Comparison of ENCODE assay signal across 8 cellular contexts in the genomic region with DNA sequence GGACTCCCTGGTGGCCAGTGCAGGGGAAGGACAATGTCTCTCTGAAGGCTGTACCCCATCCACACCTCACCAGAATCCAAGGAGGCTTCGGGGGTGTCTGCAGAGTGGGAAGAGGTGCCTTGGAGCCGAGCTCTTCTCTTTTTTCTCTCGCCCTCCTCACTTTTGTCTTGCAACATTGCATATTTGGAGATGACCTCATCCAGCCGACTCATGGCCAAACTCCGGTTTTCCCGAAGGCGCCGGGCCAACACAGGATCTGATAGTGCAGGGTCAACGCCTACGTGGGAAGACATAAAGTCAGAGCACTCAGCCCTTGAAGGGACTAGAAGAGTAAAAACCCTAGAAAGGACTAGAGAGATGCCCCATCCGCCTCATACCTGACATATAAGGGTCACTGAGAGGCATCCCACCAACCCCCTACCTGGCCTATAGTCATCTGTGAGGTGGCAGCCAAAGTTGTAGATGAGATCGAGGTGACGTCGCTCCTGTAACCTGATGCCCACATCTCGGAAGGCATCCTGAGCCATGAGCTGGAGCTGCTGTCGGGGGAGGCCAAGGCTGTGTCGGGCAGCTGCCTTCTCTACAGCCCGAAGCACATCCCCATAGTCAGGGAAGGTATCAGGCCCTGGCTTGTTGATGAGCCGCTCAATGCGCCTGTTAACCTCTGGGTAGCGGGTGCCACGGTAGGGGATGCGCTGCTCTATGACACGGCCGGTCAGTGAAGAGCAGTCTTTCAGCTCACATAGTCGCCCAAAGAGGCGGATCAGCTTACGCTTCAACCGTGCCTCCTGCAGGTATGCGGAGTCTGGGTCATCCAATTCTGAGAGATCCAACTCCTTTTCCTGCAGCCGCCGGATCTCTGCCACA. TPM values are rescaled to one million over a fixed set of nuclear protein-coding genes. Genes with fewer than 3 reads are reported as not detected.
DNase-seq lines count a peak whose midpoint lies in the region; ATAC-seq, FAIRE-seq and TF ChIP-seq lines count a peak whose summit lies in the region.

No MANE protein-coding gene starts in this region.

- no peak overlapping the region for H3K4me3 ChIP-seq in HUES6 (ENCODE audit: low read depth, low read length)
- no peak overlapping the region for H3K4me3 ChIP-seq in kidney (ENCODE audit: low read length in 2 of 2)

- H3K27ac ChIP-seq in HUES6 (ENCODE audit: low read depth, low read length), result no peak overlapping the region
- no peak overlapping the region for H3K27ac ChIP-seq in kidney (ENCODE audit: low read depth in 2 of 2, low read length in 2 of 2)

- peaks cover 37% of the 10 kb centered on the region for H3K36me3 Mint-ChIP-seq in brain
- H3K36me3 Mint-ChIP-seq in memory B cell, result peaks cover 31% of the 10 kb centered on the region

- ATAC-seq in memory B cell (ENCODE audit: low read depth) (no peak), GM21526 (IDR thresholded peaks at IDR 0.05; ENCODE audit: low FRiP score, unreplicated experiment) (no peak), GM18909 (IDR thresholded peaks at IDR 0.05; ENCODE audit: poor library complexity, unreplicated experiment) (no peak)

- intact Hi-C loops in kidney (cut with DNase I), result no loop called here

- peaks cover 84% of the 10 kb centered on the region for H3K4me1 Mint-ChIP-seq in brain
- H3K4me1 Mint-ChIP-seq in memory B cell, result peaks cover 57% of the 10 kb centered on the region

- peaks cover 0 to 5% (median 0%) of the 10 kb centered on the region in 5 experiments for H3K9me3 Mint-ChIP-seq in brain
- H3K9me3 Mint-ChIP-seq in memory B cell, result no peaks in the 10 kb centered on the region

- peaks cover 34% of the 10 kb centered on the region for H3K4me1 ChIP-seq in HUES6 (ENCODE audit: control insufficient read depth, insufficient read depth, low read length)
- H3K4me1 ChIP-seq in kidney (ENCODE audit: control insufficient read depth in 1 of 2, insufficient read depth in 1 of 2, low read depth in 1 of 2, low read length in 2 of 2), result peaks cover 21 to 29% of the 10 kb centered on the region in 2 donors

- no peak for FAIRE-seq in kidney (lab: Jason Lieb, UNC)

- peaks cover 17% of the 10 kb centered on the region for H3K27me3 Mint-ChIP-seq in brain
- H3K27me3 Mint-ChIP-seq in memory B cell, result no peaks in the 10 kb centered on the region

- H3K9me3 ChIP-seq in HUES6 (ENCODE audit: control insufficient read depth, insufficient read depth, low read depth, low read length) (no peaks in the 10 kb centered on the region), kidney (ENCODE audit: control insufficient read depth in 1 of 2, low read length in 2 of 2) (no peaks in the 10 kb centered on the region)

- DNase-seq in ACHN, result peak; percentile 34
- DNase-seq in memory B cell (ENCODE audit: low spot score in 2 of 2), result no peak
- DNase-seq in kidney, result no peak
- no peak for DNase-seq in hippocampal formation (lab: John Stamatoyannopoulos, UW)

- H3K9ac ChIP-seq in HUES6 (ENCODE audit: low read length) (peak overlapping the region; percentile 8), kidney (ENCODE audit: low read length in 2 of 2) (no peak overlapping the region)

- H3K27ac Mint-ChIP-seq in brain (peak overlapping the region in 3 of 5 experiments; percentile 51 to 100 (median 70)), memory B cell (no peak overlapping the region)

- no peak for TF ChIP-seq CTCF in brain (conservative IDR thresholded peaks at IDR 0.05)
- no peak for TF ChIP-seq CTCF in kidney (IDR thresholded peaks at IDR 0.05; ENCODE audit: borderline replicate concordance, extremely low read depth, insufficient read depth)

- no peaks in the 10 kb centered on the region for H3K27me3 ChIP-seq in HUES6 (ENCODE audit: control insufficient read depth, insufficient read depth, low read length)

- H3K4me3 Mint-ChIP-seq in brain (peak overlapping the region; percentile 80 to 99 (median 99)), memory B cell (peak overlapping the region; percentile 84)

- H3K36me3 ChIP-seq in HUES6 (ENCODE audit: control insufficient read depth, insufficient read depth, low read length) (peaks cover 32% of the 10 kb centered on the region), kidney (ENCODE audit: control insufficient read depth in 1 of 2, insufficient read depth in 2 of 2, low read length in 2 of 2) (peaks cover 11 to 17% of the 10 kb centered on the region in 2 donors)

- in situ Hi-C loops in ACHN (cut with HindIII; ENCODE audit: low pct_ligation_motif_present, low pct_unique_long_range_greater_than_20kb, low sequenced_read_pairs), result no loop called here

RNA-seq across cellular contexts. Expression of a gene that starts 2.2 kb away (rescaled TPM):
- 89.8 TPM for polyA plus RNA-seq in brain (ENCODE audit: insufficient read depth, low read depth, low replicate concordance)
- 35.5 TPM for total RNA-seq in kidney
- polyA plus RNA-seq in kidney (ENCODE audit: insufficient read depth, low read depth, low replicate concordance), result 23.7 TPM

RNA-seq across cellular contexts. Expression of a gene that starts 3.0 kb away (rescaled TPM):
- 29.4 TPM for polyA plus RNA-seq in brain (ENCODE audit: insufficient read depth, low read depth, low replicate concordance)
- total RNA-seq in kidney, result 22.9 TPM
- polyA plus RNA-seq in kidney (ENCODE audit: insufficient read depth, low read depth, low replicate concordance), result 16.3 TPM

RNA-seq across cellular contexts. Expression of a gene that starts 6.7 kb away (rescaled TPM):
- polyA plus RNA-seq in brain (ENCODE audit: insufficient read depth, low read depth, low replicate concordance) (45.5 TPM), kidney (ENCODE audit: insufficient read depth, low read depth, low replicate concordance) (53.5 TPM)
- total RNA-seq in kidney, result 217 TPM

RNA-seq across cellular contexts. Expression of a gene that starts 21.8 kb away (rescaled TPM):
- polyA plus RNA-seq in brain (ENCODE audit: insufficient read depth, low read depth, low replicate concordance) (44.9 TPM), kidney (ENCODE audit: insufficient read depth, low read depth, low replicate concordance) (56.2 TPM)
- total RNA-seq in kidney, result 92.4 TPM

RNA-seq across cellular contexts. Expression of a gene that starts 31.1 kb away (rescaled TPM):
- polyA plus RNA-seq in brain (ENCODE audit: insufficient read depth, low read depth, low replicate concordance) (155 TPM), kidney (ENCODE audit: insufficient read depth, low read depth, low replicate concordance) (159 TPM)
- 46.8 TPM for total RNA-seq in kidney
